Comparison of ENCODE assay signal across 12 cellular contexts in the genomic region with DNA sequence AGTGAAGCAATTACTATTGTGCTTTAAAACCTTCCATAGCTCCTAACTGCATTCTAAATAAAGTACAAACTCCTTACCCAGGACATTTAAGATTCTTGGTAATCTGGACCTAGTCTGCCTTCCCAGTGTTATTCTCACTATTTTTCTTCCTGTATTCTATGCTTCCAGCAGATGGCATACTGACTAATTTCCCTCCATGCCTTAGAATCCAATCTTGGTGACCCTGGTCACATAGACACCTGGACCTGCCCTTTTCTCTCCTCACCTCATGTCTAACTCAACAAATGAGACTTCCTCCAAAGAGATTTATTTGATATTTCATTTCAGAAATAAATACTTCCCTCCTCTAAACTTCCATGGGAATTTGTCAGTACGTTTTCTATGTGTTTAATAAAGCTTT. TPM values are rescaled to one million over a fixed set of nuclear protein-coding genes. Genes with fewer than 3 reads are reported as not detected.
DNase-seq lines count a peak whose midpoint lies in the region; ATAC-seq, FAIRE-seq and TF ChIP-seq lines count a peak whose summit lies in the region.
"Had no signal": no experiment of that assay in that cellular context is flagged by ENCODE, and none has a peak within 500 bp of the region (broad histone marks: within the 10 kb centered on the region; RNA-seq: fewer than 3 reads in every experiment).

No MANE protein-coding gene starts in this region.

- in situ Hi-C loops in ACHN (cut with HindIII; ENCODE audit: low pct_ligation_motif_present, low pct_unique_long_range_greater_than_20kb, low sequenced_read_pairs) = no loop called here

- FAIRE-seq in keratinocyte (lab: Jason Lieb, UNC) = no peak

- H3K9me1 ChIP-seq in keratinocyte (ENCODE audit: control insufficient read depth, extremely low read depth, insufficient read depth, low read length) = no peaks in the 10 kb centered on the region

- no peak for TF ChIP-seq POLR2A in stomach (IDR thresholded peaks at IDR 0.05)

- no peaks in the 10 kb centered on the region for H3K9me3 ChIP-seq in WERI-Rb-1 (ENCODE audit: severe bottlenecking)
- H3K9me3 ChIP-seq in keratinocyte (ENCODE audit: control insufficient read depth, low read depth, low read length) = no peaks in the 10 kb centered on the region
- no peaks in the 10 kb centered on the region for H3K9me3 ChIP-seq in stomach
- H3K9me3 ChIP-seq: thyroid gland had no signal

- intact Hi-C loops in stomach (cut with DNase I; ENCODE audit: low total_unique reads) = no loop called here

- H3K4me2 ChIP-seq in keratinocyte (ENCODE audit: control insufficient read depth, extremely low read depth, insufficient read depth, low read depth, low read length) = no peak overlapping the region

- no peak overlapping the region for H3K9ac ChIP-seq in keratinocyte (ENCODE audit: control insufficient read depth, extremely low read depth, insufficient read depth, low read length)

- H3K36me3 ChIP-seq in H7 (replicated peaks; ENCODE audit: control insufficient read depth, insufficient read depth, low read length) (no peaks in the 10 kb centered on the region), WERI-Rb-1 (no peaks in the 10 kb centered on the region), keratinocyte (ENCODE audit: control insufficient read depth in 2 of 2, extremely low read depth in 1 of 2, insufficient read depth in 2 of 2, low read length in 2 of 2) (no peaks in the 10 kb centered on the region), stomach (no peaks in the 10 kb centered on the region)
- H3K36me3 ChIP-seq: thyroid gland had no signal

- H3K27me3 ChIP-seq in H7 (ENCODE audit: control insufficient read depth, insufficient read depth, low read length) = no peaks in the 10 kb centered on the region
- H3K27me3 ChIP-seq in WERI-Rb-1 (ENCODE audit: insufficient read depth, low read depth, severe bottlenecking) = no peaks in the 10 kb centered on the region
- no peaks in the 10 kb centered on the region for H3K27me3 ChIP-seq in keratinocyte (ENCODE audit: control insufficient read depth, extremely low read depth, insufficient read depth, low read length)
- H3K27me3 ChIP-seq in stomach = no peaks in the 10 kb centered on the region
- H3K27me3 ChIP-seq: thyroid gland had no signal

- no peaks in the 10 kb centered on the region for H4K20me1 ChIP-seq in keratinocyte (ENCODE audit: control insufficient read depth, extremely low read depth, insufficient read depth, low read length)

- WGBS in stomach, 5 donors = 0 to 62% (median 55%) methylated on average over 1 of the region's 1 CpG

- DNase-seq in ACHN (peak; percentile 7), H7 (peak; percentile 9), WERI-Rb-1 (no peak), keratinocyte (ENCODE audit: low read depth, low spot score) (no peak), stomach (no peak), NCI-H2029 (lab: John Stamatoyannopoulos, UW) (no peak), NCI-H2029 treated with DMSO at 0.1 percent for 48 hours (lab: John Stamatoyannopoulos, UW) (no peak)
- DNase-seq: activated CD4-positive, CD25-positive, alpha-beta regulatory T cell treated with anti-CD3 and anti-CD28 coated beads, Interleukin-2, amount 50 U/mL, for 72 hours; activated naive CD4-positive, alpha-beta T cell treated with anti-CD3 and anti-CD28 coated beads, Interleukin-2, amount 50 U/mL, for 16 hours; thyroid gland had no signal

- dilution Hi-C loops in keratinocyte (cut with MboI; ENCODE audit: extremely low pct_ligation_motif_present, low sequenced_read_pairs) = no loop called here

- TF ChIP-seq CTCF in WERI-Rb-1 (IDR thresholded peaks at IDR 0.05; ENCODE audit: low read depth, low read length) (peak; percentile 21; the same call in 1 of the 2 replicates), keratinocyte (optimal IDR thresholded peaks at IDR 0.05 in 1 of 3, IDR thresholded peaks at IDR 0.05 in 1 of 3, conservative IDR thresholded peaks at IDR 0.05 in 1 of 3; ENCODE audit: extremely low read depth in 1 of 3, insufficient read depth in 2 of 3, low read length in 3 of 3) (peak; percentile 14 to 38 (median 19)), stomach (IDR thresholded peaks at IDR 0.05) (peak in 2 of 7 experiments; percentile 16 to 17)

- H2AFZ ChIP-seq in keratinocyte (ENCODE audit: control insufficient read depth, low read length) = no peak overlapping the region

- no peaks in the 10 kb centered on the region for H3K79me2 ChIP-seq in keratinocyte (ENCODE audit: control insufficient read depth, insufficient read depth, low read length)

- H3K4me3 ChIP-seq in H7 (ENCODE audit: insufficient read depth, low read depth, low read length) (no peak overlapping the region), WERI-Rb-1 (ENCODE audit: low read depth, low read length) (no peak overlapping the region), keratinocyte (ENCODE audit: control insufficient read depth in 2 of 3, extremely low read depth in 1 of 3, insufficient read depth in 2 of 3, low read depth in 1 of 3, low read length in 3 of 3) (no peak overlapping the region), stomach (no peak overlapping the region)
- H3K4me3 ChIP-seq: thyroid gland had no signal

- TF ChIP-seq EP300 in stomach (IDR thresholded peaks at IDR 0.05) = no peak

- H3K4me1 ChIP-seq in keratinocyte (ENCODE audit: control insufficient read depth, extremely low read depth, insufficient read depth, low read length) = no peaks in the 10 kb centered on the region
- no peaks in the 10 kb centered on the region for H3K4me1 ChIP-seq in stomach
- H3K4me1 ChIP-seq: thyroid gland had no signal

- ATAC-seq in GM19452 (IDR thresholded peaks at IDR 0.05; ENCODE audit: unreplicated experiment) = no peak

- H3K27ac ChIP-seq in WERI-Rb-1 (no peak overlapping the region), keratinocyte (ENCODE audit: control insufficient read depth, insufficient read depth, low read length) (no peak overlapping the region), stomach (no peak overlapping the region)
- H3K27ac ChIP-seq: thyroid gland had no signal

RNA-seq across cellular contexts. Expression of a gene that starts 25.8 kb away (rescaled TPM):
- total RNA-seq in H7 (2014; rRNA removed; shearing (Covaris generic)) = not detected in 2 replicates
- polyA plus RNA-seq in keratinocyte = 0.16 to 0.46 TPM (median 0.16 TPM) in 3 replicates
- not detected for polyA plus RNA-seq in keratinocyte (2011; ENCODE audit: low read depth)
- 0.07 and 0.08 TPM in 2 replicates for polyA plus RNA-seq in keratinocyte (2011; cell fraction: cytosol; rRNA removed)
- polyA plus RNA-seq in keratinocyte (2011; cell fraction: nucleus; rRNA removed) = 0.45 and 0.50 TPM in 2 replicates
- polyA plus RNA-seq in keratinocyte (2012; ENCODE audit: low replicate concordance) = 0.21 TPM in 1 of 2 replicates, not detected in the other
- polyA minus RNA-seq in keratinocyte = 0.10 to 0.49 TPM (median 0.35 TPM) in 3 replicates
- not detected for polyA minus RNA-seq in keratinocyte (2011; cell fraction: cytosol; rRNA and poly(A)+ RNA removed)
- 0.63 and 1.7 TPM in 2 replicates for polyA minus RNA-seq in keratinocyte (2011; cell fraction: nucleus; rRNA and poly(A)+ RNA removed)
- total RNA-seq in stomach = 1 to 10 TPM in 2 of 5 donors, under 1 TPM in 1, not detected in 2; 0.55 to 4.3 (median 3.6) TPM
- polyA plus RNA-seq in stomach = under 1 TPM in 1 of 3 donors, not detected in 2; 0.08 TPM
- total RNA-seq: mononuclear cell, thyroid gland had no signal

Comparison
In these comparisons a context has a peak if more than half of its experiments do, and no peak if none do; other contexts are left out.
1. DNase-seq: peak in ACHN (single experiment) and H7 (single experiment); none in WERI-Rb-1 (single experiment), keratinocyte (single experiment), stomach (single experiment), NCI-H2029 (single experiment) and NCI-H2029 treated with DMSO at 0.1 percent for 48 hours (single experiment).